In genomic region chr6:152087701-152088100, GRCh38 we compare ENCODE assay signal across 34 cellular contexts.
"Had no signal": no experiment of that assay in that cellular context is flagged by ENCODE, and none has a peak within 500 bp of the region (broad histone marks: within the 10 kb centered on the region; RNA-seq: fewer than 3 reads in every experiment).

No MANE protein-coding gene starts in this region.

- H3K36me3 ChIP-seq: adrenal gland, brain microvascular endothelial cell, esophagus squamous epithelium, right lobe of liver, thyroid gland, upper lobe of left lung had no signal

- DNase-seq: activated CD4-positive, alpha-beta T cell treated with anti-CD3 and anti-CD28 coated beads for 48 hours; activated CD4-positive, alpha-beta T cell treated with anti-CD3 and anti-CD28 coated beads, Interleukin-2, amount 50 U/mL, for 48 hours; activated CD8-positive, alpha-beta memory T cell treated with anti-CD3 and anti-CD28 coated beads, Interleukin-2, amount 50 U/mL, for 4 hours; activated effector memory CD4-positive, alpha-beta T cell treated with anti-CD3 and anti-CD28 coated beads, Interleukin-2, amount 50 U/mL, for 16 hours; activated naive CD4-positive, alpha-beta T cell treated with anti-CD3 and anti-CD28 coated beads for 36 hours; activated naive CD8-positive, alpha-beta T cell treated with anti-CD3 and anti-CD28 coated beads for 36 hours; activated T-cell treated with anti-CD3 and anti-CD28 coated beads, Interleukin-2, amount 50 U/mL, for 1 hour; adrenal gland; aorta; brain microvascular endothelial cell; caudate nucleus; dermis blood vessel endothelial cell; effector CD8-positive, alpha-beta T cell; esophagus squamous epithelium; left colon; midbrain; right lobe of liver; small intestine; stimulated activated CD4-positive, alpha-beta T cell treated with anti-CD3 and anti-CD28 coated beads, Interleukin-1b, Interleukin-23, amount 100 ng/mL, for 48 hours; stimulated activated CD4-positive, alpha-beta T cell treated with anti-CD3 and anti-CD28 coated beads, Interleukin-4, amount 100 ng/mL, for 4 hours; stimulated activated CD8-positive, alpha-beta memory T cell treated with anti-CD3 and anti-CD28 coated beads, Interleukin-4, amount 100 ng/mL, for 48 hours; stimulated activated naive CD8-positive, alpha-beta T cell treated with anti-CD3 and anti-CD28 coated beads, Interleukin-15, amount 100 ng/mL, for 72 hours; substantia nigra; T-helper 9 cell; thyroid gland; upper lobe of left lung had no signal

- H3K4me1 Mint-ChIP-seq: activated naive CD8-positive, alpha-beta T cell treated with anti-CD3 and anti-CD28 coated beads for 36 hours; memory B cell; stimulated activated memory B cell treated with anti-CD40 and anti-IgM and Interleukin-4, amounts not matched to agents 10 μg/mL and 1 μg/mL and 100 μg/mL, for 72 hours; stimulated activated naive CD8-positive, alpha-beta T cell treated with anti-CD3 and anti-CD28 coated beads, Interleukin-15, amount 100 ng/mL, for 72 hours had no signal

- ATAC-seq: activated CD4-positive, CD25-positive, alpha-beta regulatory T cell treated with anti-CD3 and anti-CD28 coated beads, Interleukin-2, amount 50 U/mL, for 24 hours; left colon; natural killer cell treated with Interleukin-12 subunit alpha and Interleukin-12 subunit beta and Interleukin-15 and Interleukin-18, amount 100 ng/mL, for 72 hours; right lobe of liver; stimulated activated memory B cell treated with anti-CD40 and anti-IgM and Interleukin-4, amounts not matched to agents 10 μg/mL and 1 μg/mL and 100 μg/mL, for 72 hours; stimulated activated naive CD8-positive, alpha-beta T cell treated with anti-CD3 and anti-CD28 coated beads, Interleukin-15, amount 100 ng/mL, for 72 hours had no signal

- H3K9me3 ChIP-seq: adrenal gland, esophagus squamous epithelium, right lobe of liver, thyroid gland, upper lobe of left lung had no signal

- H3K4me1 ChIP-seq: adrenal gland, right lobe of liver had no signal

- H3K27me3 ChIP-seq: adrenal gland, brain microvascular endothelial cell, esophagus squamous epithelium, right lobe of liver, thyroid gland, upper lobe of left lung had no signal

- H3K27ac Mint-ChIP-seq: activated naive CD4-positive, alpha-beta T cell treated with anti-CD3 and anti-CD28 coated beads for 36 hours; activated naive CD8-positive, alpha-beta T cell treated with anti-CD3 and anti-CD28 coated beads for 36 hours; activated T-helper 1 cell treated with anti-CD3 and anti-CD28 coated beads, Interleukin-12 subunit alpha, Interleukin-12 subunit beta, Interleukin-2, Interleukin-4 antibody, amounts not matched to agents 30 ng/mL and 10 ng/mL and 1 ng/mL, durations not matched to agents 14 hours and 24 hours and 36 hours; memory B cell; natural killer cell treated with Interleukin-12 subunit alpha and Interleukin-12 subunit beta and Interleukin-15 and Interleukin-18, amount 100 ng/mL, for 72 hours; stimulated activated memory B cell treated with anti-CD40 and anti-IgM and Interleukin-4, amounts not matched to agents 10 μg/mL and 1 μg/mL and 100 μg/mL, for 72 hours; stimulated activated naive CD8-positive, alpha-beta T cell treated with anti-CD3 and anti-CD28 coated beads, Interleukin-15, amount 100 ng/mL, for 72 hours; T-helper 1 cell treated with Interleukin-12 subunit alpha and Interleukin-12 subunit beta and Interleukin-4 antibody, amounts not matched to agents 30 μg/mL and 1 μg/mL, for 36 hours had no signal

- H3K36me3 Mint-ChIP-seq: activated naive CD8-positive, alpha-beta T cell treated with anti-CD3 and anti-CD28 coated beads for 36 hours; memory B cell; natural killer cell treated with Interleukin-12 subunit alpha and Interleukin-12 subunit beta and Interleukin-15 and Interleukin-18, amount 100 ng/mL, for 72 hours; stimulated activated memory B cell treated with anti-CD40 and anti-IgM and Interleukin-4, amounts not matched to agents 10 μg/mL and 1 μg/mL and 100 μg/mL, for 72 hours had no signal

- H3K27ac ChIP-seq: adrenal gland, brain microvascular endothelial cell, epithelial cell of prostate, esophagus squamous epithelium, right lobe of liver, thyroid gland, upper lobe of left lung, VCaP had no signal

- H3K4me3 ChIP-seq: adrenal gland, esophagus squamous epithelium, right lobe of liver, thyroid gland, upper lobe of left lung had no signal

- H3K9me3 Mint-ChIP-seq: activated T-helper 1 cell treated with anti-CD3 and anti-CD28 coated beads, Interleukin-12 subunit alpha, Interleukin-12 subunit beta, Interleukin-2, Interleukin-4 antibody, amounts not matched to agents 30 ng/mL and 10 ng/mL and 1 ng/mL, durations not matched to agents 14 hours and 24 hours and 36 hours; memory B cell; natural killer cell treated with Interleukin-12 subunit alpha and Interleukin-12 subunit beta and Interleukin-15 and Interleukin-18, amount 100 ng/mL, for 72 hours; stimulated activated memory B cell treated with anti-CD40 and anti-IgM and Interleukin-4, amounts not matched to agents 10 μg/mL and 1 μg/mL and 100 μg/mL, for 72 hours; stimulated activated naive CD8-positive, alpha-beta T cell treated with anti-CD3 and anti-CD28 coated beads, Interleukin-15, amount 100 ng/mL, for 72 hours; T-helper 1 cell treated with Interleukin-12 subunit alpha and Interleukin-12 subunit beta and Interleukin-4 antibody, amounts not matched to agents 30 μg/mL and 1 μg/mL, for 36 hours had no signal

- H3K27me3 Mint-ChIP-seq: activated naive CD8-positive, alpha-beta T cell treated with anti-CD3 and anti-CD28 coated beads for 36 hours; memory B cell; stimulated activated memory B cell treated with anti-CD40 and anti-IgM and Interleukin-4, amounts not matched to agents 10 μg/mL and 1 μg/mL and 100 μg/mL, for 72 hours; stimulated activated naive CD8-positive, alpha-beta T cell treated with anti-CD3 and anti-CD28 coated beads, Interleukin-15, amount 100 ng/mL, for 72 hours had no signal

- H3K4me3 Mint-ChIP-seq: activated naive CD4-positive, alpha-beta T cell treated with anti-CD3 and anti-CD28 coated beads for 36 hours; activated naive CD8-positive, alpha-beta T cell treated with anti-CD3 and anti-CD28 coated beads for 36 hours; activated T-helper 1 cell treated with anti-CD3 and anti-CD28 coated beads, Interleukin-12 subunit alpha, Interleukin-12 subunit beta, Interleukin-2, Interleukin-4 antibody, amounts not matched to agents 30 ng/mL and 10 ng/mL and 1 ng/mL, durations not matched to agents 14 hours and 24 hours and 36 hours; memory B cell; natural killer cell treated with Interleukin-12 subunit alpha and Interleukin-12 subunit beta and Interleukin-15 and Interleukin-18, amount 100 ng/mL, for 72 hours; stimulated activated memory B cell treated with anti-CD40 and anti-IgM and Interleukin-4, amounts not matched to agents 10 μg/mL and 1 μg/mL and 100 μg/mL, for 72 hours; stimulated activated naive CD8-positive, alpha-beta T cell treated with anti-CD3 and anti-CD28 coated beads, Interleukin-15, amount 100 ng/mL, for 72 hours; T-helper 1 cell treated with Interleukin-12 subunit alpha and Interleukin-12 subunit beta and Interleukin-4 antibody, amounts not matched to agents 30 μg/mL and 1 μg/mL, for 36 hours had no signal
